In the genomic region with DNA sequence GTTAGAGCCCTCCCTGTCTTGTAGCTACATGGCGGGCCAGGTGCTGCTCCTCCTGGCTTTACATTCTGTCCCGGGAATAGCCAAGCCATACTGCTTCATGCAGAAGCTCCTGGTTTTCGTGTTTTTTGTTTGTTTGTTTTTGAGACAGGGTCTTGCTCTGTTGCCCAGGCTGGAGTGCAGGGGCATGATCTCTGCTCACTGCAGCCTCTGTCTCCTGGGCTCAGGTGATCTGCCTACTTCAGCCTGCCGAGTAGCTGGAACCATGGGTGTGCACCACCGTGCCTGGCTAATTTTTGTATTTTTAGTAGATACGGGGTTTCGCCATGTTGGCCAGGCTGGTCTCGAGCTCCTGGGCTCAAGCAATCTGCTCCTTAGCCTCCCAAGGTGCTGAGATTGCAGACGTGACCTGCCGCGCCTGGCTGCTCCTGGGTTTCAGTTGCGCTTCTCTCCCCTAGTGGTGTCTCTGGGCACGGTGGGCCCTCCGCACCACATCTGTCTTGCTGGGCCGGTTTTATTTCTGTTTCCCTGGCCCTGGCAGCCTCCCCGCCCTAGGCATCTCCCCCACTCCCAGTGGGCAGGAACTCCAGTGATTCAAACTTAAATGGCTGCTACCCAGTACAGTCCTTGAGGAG, we compare ENCODE assay signal across 11 cellular contexts. TPM values are rescaled to one million over a fixed set of nuclear protein-coding genes. Genes with fewer than 3 reads are reported as not detected.
DNase-seq lines count a peak whose midpoint lies in the region; ATAC-seq lines count a peak whose summit lies in the region.
"Had no signal": no experiment of that assay in that cellular context is flagged by ENCODE, and none has a peak within 500 bp of the region (broad histone marks: within the 10 kb centered on the region; RNA-seq: fewer than 3 reads in every experiment).

No MANE protein-coding gene starts in this region.

- no peak overlapping the region for H3K27ac ChIP-seq in neuronal stem cell (replicated peaks; ENCODE audit: low read length)
- H3K27ac ChIP-seq: sigmoid colon, suprapubic skin had no signal

- H3K79me1 ChIP-seq in neuronal stem cell (ENCODE audit: low read depth, low read length): peaks cover 11% of the 10 kb centered on the region

- peak overlapping the region; percentile 35 for H3K18ac ChIP-seq in neuronal stem cell (ENCODE audit: low read length)

- CTCF ChIA-PET in T-cell (lab: Charles Lee): interaction anchor here in 1 of 2 donors (0.5 kb wide), 1 partner anchor 56 kb away, joined by 4 read pairs; no protein-coding TSS in a partner anchor

- no peak overlapping the region for H2AFZ ChIP-seq in neuronal stem cell (ENCODE audit: low read length)

- no peak overlapping the region for H2BK15ac ChIP-seq in neuronal stem cell (ENCODE audit: low read length)

- H4K8ac ChIP-seq in neuronal stem cell (ENCODE audit: low read depth, low read length): no peak overlapping the region

- no peaks in the 10 kb centered on the region for H3K9me3 Mint-ChIP-seq in T-cell

- H3K4ac ChIP-seq in neuronal stem cell (ENCODE audit: low read length): no peak overlapping the region

- POLR2A ChIA-PET in T-cell (lab: Charles Lee): no interaction called here

- H2BK120ac ChIP-seq in neuronal stem cell (ENCODE audit: low read depth, low read length): no peak overlapping the region

- no CpG with 5 or more reads among the region's 16 CpGs for WGBS in neuronal stem cell (ENCODE audit: extremely low coverage in 2 of 2, insufficient read length in 2 of 2, insufficient replicate concordance in 1 of 2), 2 donors

- no peak overlapping the region for H3K23ac ChIP-seq in neuronal stem cell (ENCODE audit: low read depth, low read length, poor library complexity)

- no peak overlapping the region for H2BK12ac ChIP-seq in neuronal stem cell (ENCODE audit: low read length)

- no peak overlapping the region for H3K9ac ChIP-seq in neuronal stem cell (ENCODE audit: low read depth, low read length, poor library complexity)

- no peak overlapping the region for H4K91ac ChIP-seq in neuronal stem cell (ENCODE audit: low read depth, low read length, poor library complexity)

- H3K4me1 Mint-ChIP-seq in T-cell: peaks cover 53 to 63% (median 57%) of the 10 kb centered on the region in 3 donors

- H3K36me3 Mint-ChIP-seq in T-cell: peaks cover 8% of the 10 kb centered on the region

- H3K14ac ChIP-seq in neuronal stem cell (ENCODE audit: low read length): no peak overlapping the region

- DNase-seq in neuronal stem cell (ENCODE audit: low spot score) (no peak), T-cell (no peak), NCI-H2227 treated with DMSO at 0.1 percent for 48 hours (lab: John Stamatoyannopoulos, UW) (no peak), NCI-H1092 (lab: John Stamatoyannopoulos, UW) (no peak)
- no peak for DNase-seq in effector CD8-positive, alpha-beta T cell (lab: John Stamatoyannopoulos, UW)
- DNase-seq: sigmoid colon had no signal

- H3K36me3 ChIP-seq in neuronal stem cell (replicated peaks in 1 of 2; ENCODE audit: control insufficient read depth in 2 of 2, insufficient read depth in 2 of 2, low read length in 2 of 2): no peaks in the 10 kb centered on the region
- H3K36me3 ChIP-seq: sigmoid colon, suprapubic skin had no signal

- H3K27me3 Mint-ChIP-seq in T-cell: no peaks in the 10 kb centered on the region
- H3K27me3 Mint-ChIP-seq: brain had no signal

- no peak overlapping the region for H2AK5ac ChIP-seq in neuronal stem cell (ENCODE audit: low read depth, low read length)

- peak; percentile 90 for ATAC-seq in GM18909 (IDR thresholded peaks at IDR 0.05; ENCODE audit: poor library complexity, unreplicated experiment)
- peak; percentile 86 for ATAC-seq in HG02571 (IDR thresholded peaks at IDR 0.05; ENCODE audit: unreplicated experiment)
- peak; percentile 90 for ATAC-seq in HG03571 (IDR thresholded peaks at IDR 0.05; ENCODE audit: unreplicated experiment)
- no peak for ATAC-seq in T-cell (replicated peaks in 1 of 4)

- H3K4me1 ChIP-seq in neuronal stem cell (ENCODE audit: control insufficient read depth in 2 of 2, insufficient read depth in 1 of 2, low read depth in 1 of 2, low read length in 2 of 2): peaks cover 0 to 3% of the 10 kb centered on the region in 2 donors

- H3K27ac Mint-ChIP-seq in T-cell: no peak overlapping the region

- H2BK5ac ChIP-seq in neuronal stem cell (ENCODE audit: low read length): no peak overlapping the region

- H3K4me3 ChIP-seq in neuronal stem cell (ENCODE audit: low read length in 2 of 2): no peak overlapping the region
- H3K4me3 ChIP-seq: sigmoid colon, suprapubic skin had no signal

- H3K9me3 ChIP-seq in neuronal stem cell (replicated peaks in 1 of 2; ENCODE audit: control insufficient read depth in 2 of 2, insufficient read depth in 1 of 2, low read depth in 1 of 2, low read length in 2 of 2): peaks cover 0 to 10% of the 10 kb centered on the region in 2 donors
- H3K9me3 ChIP-seq: sigmoid colon, suprapubic skin had no signal

- no peak overlapping the region for H3K4me2 ChIP-seq in neuronal stem cell (ENCODE audit: insufficient read depth, low read length, poor library complexity, severe bottlenecking)

- H3K4me3 Mint-ChIP-seq in T-cell: peak overlapping the region in 1 of 3 donors; percentile 43
- H3K4me3 Mint-ChIP-seq: brain had no signal

- no peaks in the 10 kb centered on the region for H3K27me3 ChIP-seq in neuronal stem cell (ENCODE audit: control insufficient read depth in 3 of 3, insufficient read depth in 3 of 3, low read depth in 1 of 3, low read length in 3 of 3)
- H3K27me3 ChIP-seq: sigmoid colon, suprapubic skin had no signal

RNA-seq across cellular contexts. Expression of a gene that starts 12.9 kb away (rescaled TPM):
- polyA plus RNA-seq in neuronal stem cell (2013, experiment 1 of 2): 31.7 TPM
- polyA plus RNA-seq in neuronal stem cell (2013, experiment 2 of 2): 30.2 TPM
- 10 to 100 TPM; 24.7 to 36.8 (median 30.2) TPM for total RNA-seq in T-cell

Comparison
In these comparisons a context has a peak if more than half of its experiments do, and no peak if none do; other contexts are left out.
1. ATAC-seq: peak in GM18909 (single experiment), HG02571 (single experiment) and HG03571 (single experiment); none in T-cell (0 of 4).